In the genomic region with DNA sequence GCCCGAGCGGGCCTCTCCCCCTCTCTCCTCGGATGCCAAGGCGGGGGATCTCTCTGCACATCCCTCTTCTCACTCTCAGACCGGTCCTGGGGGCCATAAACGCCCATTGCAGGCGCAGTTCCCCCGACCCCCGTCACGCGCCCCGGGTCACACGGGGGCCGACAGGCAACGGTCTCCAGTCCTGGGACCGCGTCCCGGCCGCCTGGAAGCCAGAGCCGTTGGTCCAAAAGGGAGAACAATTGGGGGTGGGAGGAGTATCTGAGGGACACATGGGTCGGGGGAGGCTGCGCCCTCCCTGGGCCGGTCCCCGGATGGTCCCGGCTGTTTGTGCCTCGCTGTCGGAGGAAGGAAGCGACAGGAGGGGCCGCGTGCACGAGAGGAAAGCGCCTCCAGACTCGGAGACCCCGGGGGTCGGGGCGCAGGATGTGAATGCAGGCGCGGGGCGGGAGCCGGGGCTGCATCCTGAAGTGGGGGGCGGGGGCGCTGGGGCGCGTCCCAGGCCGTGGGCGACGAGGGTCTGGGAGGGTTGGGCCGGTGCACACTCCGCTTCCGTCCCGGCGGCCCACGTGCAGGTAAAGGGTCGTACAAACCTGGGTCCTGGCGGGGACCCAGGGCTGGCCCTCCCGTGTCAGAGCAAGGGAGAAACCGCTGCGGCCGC, we compare ENCODE assay signal across 8 cellular contexts. TPM values are rescaled to one million over a fixed set of nuclear protein-coding genes. Genes with fewer than 3 reads are reported as not detected.
DNase-seq lines count a peak whose midpoint lies in the region; ATAC-seq, FAIRE-seq and TF ChIP-seq lines count a peak whose summit lies in the region.

No MANE protein-coding gene starts in this region.

- H3K27ac ChIP-seq in HUES6 (ENCODE audit: low read depth, low read length) = no peak overlapping the region
- H3K27ac ChIP-seq in muscle layer of colon (ENCODE audit: low read depth, low read length) = no peak overlapping the region

- CTCF ChIA-PET in HEK293T (lab: Yijun Ruan, JAX) = no interaction called here

- H3K27me3 ChIP-seq in HUES6 (ENCODE audit: control insufficient read depth, insufficient read depth, low read length) (peaks cover 62% of the 10 kb centered on the region), bronchial epithelial cell (ENCODE audit: control insufficient read depth, insufficient read depth, low read length) (no peaks in the 10 kb centered on the region), muscle layer of colon (ENCODE audit: control insufficient read depth in 1 of 2, insufficient read depth in 2 of 2, low read length in 2 of 2) (peaks cover 22 to 59% of the 10 kb centered on the region in 2 donors)

- H3K4me3 ChIP-seq in AG10803 (ENCODE audit: low read length) (peak overlapping the region; percentile 71), HUES6 (ENCODE audit: low read depth, low read length) (peak overlapping the region; percentile 92), bronchial epithelial cell (ENCODE audit: low read depth, low read length) (peak overlapping the region; percentile 82), muscle layer of colon (ENCODE audit: low read depth in 1 of 2, low read length in 2 of 2) (peak overlapping the region; percentile 41 to 54)

- FAIRE-seq in bronchial epithelial cell (lab: Jason Lieb, UNC) = no peak

- TF ChIP-seq CTCF in AG10803 (conservative IDR thresholded peaks at IDR 0.05; ENCODE audit: low read length) = no peak
- TF ChIP-seq CTCF in bronchial epithelial cell (IDR thresholded peaks at IDR 0.05; ENCODE audit: insufficient read depth, low read length, severe bottlenecking) = no peak

- H3K9me3 ChIP-seq in HUES6 (ENCODE audit: control insufficient read depth, insufficient read depth, low read depth, low read length) (no peaks in the 10 kb centered on the region), muscle layer of colon (ENCODE audit: low read length) (no peaks in the 10 kb centered on the region)

- ATAC-seq in GM21526 (IDR thresholded peaks at IDR 0.05; ENCODE audit: low FRiP score, unreplicated experiment) = no peak

- POLR2A ChIA-PET in HEK293T (lab: Yijun Ruan, JAX) = no interaction called here

- peaks cover 12% of the 10 kb centered on the region for H3K4me1 ChIP-seq in HUES6 (ENCODE audit: control insufficient read depth, insufficient read depth, low read length)
- H3K4me1 ChIP-seq in muscle layer of colon (ENCODE audit: insufficient read depth, low read length) = peaks cover 5% of the 10 kb centered on the region

- peaks cover 8% of the 10 kb centered on the region; the same call in 1 of the 2 replicates for H3K36me3 ChIP-seq in HUES6 (ENCODE audit: control insufficient read depth, insufficient read depth, low read length)
- peaks cover 3% of the 10 kb centered on the region for H3K36me3 ChIP-seq in bronchial epithelial cell (ENCODE audit: control insufficient read depth, insufficient read depth, low read length)
- H3K36me3 ChIP-seq in muscle layer of colon (ENCODE audit: insufficient read depth, low read length) = no peaks in the 10 kb centered on the region

- H3K9ac ChIP-seq in HUES6 (ENCODE audit: low read length) (no peak overlapping the region), muscle layer of colon (ENCODE audit: low read length) (no peak overlapping the region)

- no peak for DNase-seq in AG10803 (ENCODE audit: low read depth)
- DNase-seq in bronchial epithelial cell (ENCODE audit: low read depth) = no peak
- DNase-seq in HEK293T (ENCODE audit: extremely low spot score) = no peak
- DNase-seq in DMS153 (lab: John Stamatoyannopoulos, UW) = no peak
- DNase-seq in NOMO-1 treated with dmso at 0.1 percent for 144 hours (lab: John Stamatoyannopoulos, UW; ENCODE audit: unreplicated experiment) = no peak

TF ChIP-seq in HEK293T, 16 proteins besides CTCF, POLR2A, EP300 and RAD21:
- TF ChIP-seq FOXM1 (IDR thresholded peaks at IDR 0.05; ENCODE audit: borderline replicate concordance) (no peak), ARNT (IDR thresholded peaks at IDR 0.05) (no peak)

RNA-seq across cellular contexts. Expression of a gene that starts 0.9 kb away (rescaled TPM):
- total RNA-seq in bronchial epithelial cell = 3.2 and 5.1 TPM in 2 replicates

RNA-seq across cellular contexts. Expression of a gene that starts 28.8 kb away (rescaled TPM):
- total RNA-seq in bronchial epithelial cell = 36.9 and 45.5 TPM in 2 replicates

RNA-seq across cellular contexts. Expression of a gene that starts 33.6 kb away (rescaled TPM):
- 57.6 and 72.7 TPM in 2 replicates for total RNA-seq in bronchial epithelial cell
